In the genomic region with DNA sequence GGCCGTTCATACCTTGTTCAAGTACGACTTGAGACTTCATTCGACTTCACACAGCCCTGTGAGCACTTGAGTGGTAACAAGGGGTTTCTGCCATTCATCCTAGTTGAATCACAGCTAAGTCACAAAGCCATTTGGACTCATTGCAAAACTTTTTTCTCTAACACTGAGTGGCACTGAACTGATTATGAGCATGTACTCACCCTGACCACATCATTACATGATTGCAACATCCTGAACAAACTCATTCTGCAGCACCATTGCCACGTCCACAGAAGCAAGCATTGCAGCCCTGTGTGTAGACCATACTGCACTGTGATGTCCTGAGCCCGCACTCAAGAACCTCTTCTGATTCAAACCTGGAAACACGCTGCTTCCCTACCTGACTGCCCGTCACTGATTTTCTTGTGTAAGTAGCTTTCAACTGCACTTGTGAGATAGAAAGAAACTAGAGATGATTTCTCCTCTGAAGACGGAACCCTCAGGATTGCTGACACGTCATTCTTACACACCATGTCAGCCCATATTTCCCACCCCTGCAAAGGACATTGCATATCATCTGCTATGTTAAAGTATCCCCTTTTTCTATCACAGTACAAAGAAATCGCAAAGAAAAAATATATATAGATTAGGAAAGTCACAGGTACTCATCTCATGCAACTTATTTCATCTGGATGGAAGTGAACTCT, we compare ENCODE assay signal across 19 cellular contexts.
DNase-seq lines count a peak whose midpoint lies in the region; ATAC-seq and TF ChIP-seq lines count a peak whose summit lies in the region.
"Had no signal": no experiment of that assay in that cellular context is flagged by ENCODE, and none has a peak within 500 bp of the region (broad histone marks: within the 10 kb centered on the region; RNA-seq: fewer than 3 reads in every experiment).

No MANE protein-coding gene starts in this region.

- H3K36me3 ChIP-seq in ACC112 (ENCODE audit: insufficient read depth, low read length) (no peaks in the 10 kb centered on the region), hepatocyte (replicated peaks; ENCODE audit: insufficient read depth, low read depth) (no peaks in the 10 kb centered on the region)
- H3K36me3 ChIP-seq: pancreas, Peyer's patch, WERI-Rb-1 had no signal

- in situ Hi-C loops in astrocyte of the spinal cord (cut with HindIII; ENCODE audit: low sequenced_read_pairs) = no loop called here

- no peak for TF ChIP-seq CTCF in astrocyte of the spinal cord (IDR thresholded peaks at IDR 0.05; ENCODE audit: low read depth, low read length)
- no peak for TF ChIP-seq CTCF in hepatocyte (IDR thresholded peaks at IDR 0.05; ENCODE audit: poor library complexity)

- peak overlapping the region; percentile 42; the same call in 1 of the 2 replicates for H3K27ac ChIP-seq in ACC112 (ENCODE audit: low read depth, low read length)
- no peak overlapping the region for H3K27ac ChIP-seq in hepatocyte
- H3K27ac ChIP-seq: pancreas, Peyer's patch, WERI-Rb-1 had no signal

- DNase-seq in LHCN-M2 (ENCODE audit: low read depth) (peak; percentile 83), astrocyte of the spinal cord (ENCODE audit: low read depth, low spot score) (peak; percentile 18), hepatocyte (ENCODE audit: low spot score) (peak; percentile 20), NCI-H1436 treated with DMSO at 0.1 percent for 48 hours (lab: John Stamatoyannopoulos, UW) (no peak), ureter (ENCODE audit: low spot score) (no peak)
- DNase-seq: activated CD8-positive, alpha-beta T cell treated with anti-CD3 and anti-CD28 coated beads, Interleukin-2, amount 10 ng/mL, durations not matched to agents 7 days and 5 days; activated naive CD8-positive, alpha-beta T cell treated with anti-CD3 and anti-CD28 coated beads, Interleukin-2, amount 50 U/mL, for 24 hours; left colon; NCI-H2081 treated with DMSO at 0.1 percent for 48 hours; NCI-H526; pancreas; Peyer's patch; small intestine; T-cell; WERI-Rb-1 had no signal

- H3K9me2 ChIP-seq in hepatocyte (replicated peaks; ENCODE audit: insufficient read depth) = no peaks in the 10 kb centered on the region

- H3K9me3 ChIP-seq in hepatocyte (ENCODE audit: low read depth) = no peaks in the 10 kb centered on the region
- H3K9me3 ChIP-seq: pancreas, Peyer's patch had no signal

- no peak overlapping the region for H3K4me3 ChIP-seq in ACC112 (ENCODE audit: low read depth, low read length)
- no peak overlapping the region for H3K4me3 ChIP-seq in astrocyte of the spinal cord (ENCODE audit: low read depth, low read length)
- H3K4me3 ChIP-seq in hepatocyte = no peak overlapping the region
- H3K4me3 ChIP-seq: pancreas, Peyer's patch had no signal

- H3K27me3 ChIP-seq in ACC112 (ENCODE audit: insufficient read depth, low read length) = no peaks in the 10 kb centered on the region
- no peaks in the 10 kb centered on the region for H3K27me3 ChIP-seq in hepatocyte
- H3K27me3 ChIP-seq: pancreas, Peyer's patch had no signal

- ATAC-seq in HG02840 (IDR thresholded peaks at IDR 0.05; ENCODE audit: low FRiP score, unreplicated experiment) (no peak), GM19397 (IDR thresholded peaks at IDR 0.05; ENCODE audit: unreplicated experiment) (no peak)
- ATAC-seq: activated CD8-positive, alpha-beta T cell treated with anti-CD3 and anti-CD28 coated beads, Interleukin-2, amount 10 ng/mL, durations not matched to agents 7 days and 5 days; activated naive CD8-positive, alpha-beta T cell treated with anti-CD3 and anti-CD28 coated beads, Interleukin-2, amount 50 U/mL, for 24 hours; left colon; pancreas; stimulated activated memory B cell treated with anti-CD40 and anti-IgM and Interleukin-4, amounts not matched to agents 10 μg/mL and 1 μg/mL and 100 μg/mL, for 72 hours; T-cell had no signal

- no peak overlapping the region for H3K4me2 ChIP-seq in hepatocyte

- no peaks in the 10 kb centered on the region for H4K20me1 ChIP-seq in hepatocyte (ENCODE audit: insufficient read depth, poor library complexity, severe bottlenecking)

- H2AFZ ChIP-seq in ACC112 (ENCODE audit: low read length, unreplicated experiment) = no peak overlapping the region
- no peak overlapping the region for H2AFZ ChIP-seq in hepatocyte

- H3K79me2 ChIP-seq in ACC112 (ENCODE audit: control insufficient read depth, insufficient read depth, low read length, unreplicated experiment) = no peaks in the 10 kb centered on the region
- H3K79me2 ChIP-seq in hepatocyte = no peaks in the 10 kb centered on the region

- 81% methylated on average over 10 of the region's 10 CpGs for WGBS in hepatocyte (ENCODE audit: low lambda C conversion rate, missing lambda C conversion rate)

- peaks cover 10% of the 10 kb centered on the region for H3K4me1 ChIP-seq in ACC112 (ENCODE audit: control insufficient read depth, insufficient read depth, low read length, unreplicated experiment)
- H3K4me1 ChIP-seq in hepatocyte (ENCODE audit: insufficient read depth) = no peaks in the 10 kb centered on the region
- H3K4me1 ChIP-seq: pancreas, Peyer's patch had no signal

Comparison
In these comparisons a context has a peak if more than half of its experiments do, and no peak if none do; other contexts are left out.
1. DNase-seq: peak in LHCN-M2 (single experiment), astrocyte of the spinal cord (single experiment) and hepatocyte (single experiment); none in NCI-H1436 treated with DMSO at 0.1 percent for 48 hours (single experiment) and ureter (single experiment).